In the genomic region with DNA sequence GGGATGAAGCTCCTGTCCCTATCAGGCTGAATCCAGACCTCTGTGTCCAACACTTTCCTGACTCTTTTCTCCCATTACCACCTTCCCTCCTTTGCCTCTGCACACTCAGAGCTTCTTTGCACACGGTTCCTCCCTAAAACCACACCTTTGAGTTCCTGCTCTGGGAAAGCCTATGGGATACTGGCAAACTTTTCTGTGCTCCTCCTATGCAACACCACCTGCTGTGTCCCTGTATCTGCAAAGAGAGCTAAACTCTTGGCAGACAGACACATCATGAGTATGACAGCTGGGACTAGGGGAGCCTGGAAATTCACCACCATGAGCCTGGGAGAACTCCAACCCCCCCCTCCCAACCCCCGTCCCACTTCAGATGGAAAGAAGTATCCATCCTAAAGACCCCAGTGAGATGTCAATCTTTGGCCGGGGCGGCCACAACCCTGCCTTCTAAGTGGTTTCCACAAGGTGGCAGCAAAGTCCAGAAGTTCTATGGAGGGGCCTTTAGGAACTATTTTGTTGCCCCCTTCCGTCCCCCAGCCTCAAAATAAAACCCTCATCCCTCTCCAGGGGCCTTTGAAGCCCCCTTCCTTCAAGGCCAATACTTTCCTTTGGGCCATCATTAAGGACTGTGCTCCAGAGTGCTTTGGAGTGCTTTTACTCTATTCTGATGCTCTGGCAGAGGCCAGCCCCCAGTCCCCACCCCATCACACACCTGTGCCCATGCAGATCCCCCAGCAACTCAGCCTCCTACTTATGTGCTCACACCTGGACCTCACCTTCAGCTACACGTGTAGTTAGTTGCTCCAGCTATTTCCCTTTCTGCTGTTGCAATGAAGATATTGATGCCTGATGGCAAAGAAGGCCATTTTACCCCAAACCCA, we compare ENCODE assay signal across 8 cellular contexts. TPM values are rescaled to one million over a fixed set of nuclear protein-coding genes. Genes with fewer than 3 reads are reported as not detected.
DNase-seq lines count a peak whose midpoint lies in the region; FAIRE-seq and TF ChIP-seq lines count a peak whose summit lies in the region.

No MANE protein-coding gene starts in this region.

- no peak overlapping the region for H2AFZ ChIP-seq in PC-9

- BruUV-seq in PC-9 (replicated peaks; lab: Mats Ljungman, UMichigan): no TSS peak

- no peak overlapping the region for H3K9ac ChIP-seq in kidney (ENCODE audit: low read length in 2 of 2)

- CTCF ChIA-PET in PC-9 (lab: Charles Lee): interaction anchor here (0.7 kb wide), 1 partner anchor 99 kb away, joined by 3 read pairs; no protein-coding TSS in a partner anchor

- DNase-seq in NCI-H510A treated with DMSO at 0.1 percent for 48 hours (lab: John Stamatoyannopoulos, UW): peak; percentile 31
- no peak for DNase-seq in NCI-H510A (lab: John Stamatoyannopoulos, UW)
- DNase-seq in PC-9: no peak
- DNase-seq in astrocyte of the hippocampus (ENCODE audit: low read depth, low spot score): peak; percentile 30
- DNase-seq in kidney: no peak
- DNase-seq in stimulated activated CD8-positive, alpha-beta memory T cell treated with anti-CD3 and anti-CD28 coated beads, Interleukin-15, amount 100 ng/mL, for 1 hour (ENCODE audit: low read depth): peak; percentile 11
- no peak for DNase-seq in NOMO-1 treated with dmso at 0.1 percent for 144 hours (lab: John Stamatoyannopoulos, UW; ENCODE audit: unreplicated experiment)
- no peak for DNase-seq in dedifferentiated amniotic fluid mesenchymal stem cell (ENCODE audit: extremely low spot score)

- intact Hi-C loops in PC-9 (cut with micrococcal nuclease; ENCODE audit: unreplicated experiment): loop anchor here (1.0 to 5.0 kb wide), 2 partner anchors 267 to 768 kb away; no protein-coding TSS in a partner anchor
- intact Hi-C loops in kidney (cut with DNase I): loop anchor here (5.0 kb wide), 1 partner anchor 268 kb away; no protein-coding TSS in a partner anchor

- TF ChIP-seq CTCF in PC-9 (conservative IDR thresholded peaks at IDR 0.05) (peak; percentile 86), kidney (IDR thresholded peaks at IDR 0.05; ENCODE audit: borderline replicate concordance, extremely low read depth, insufficient read depth) (peak; percentile 63)

- no peaks in the 10 kb centered on the region for H3K9me2 ChIP-seq in PC-9 (ENCODE audit: insufficient read depth)

- H3K36me3 ChIP-seq in PC-9 (ENCODE audit: low read depth) (no peaks in the 10 kb centered on the region), kidney (ENCODE audit: control insufficient read depth in 1 of 2, insufficient read depth in 2 of 2, low read length in 2 of 2) (no peaks in the 10 kb centered on the region)

- H3K4me1 ChIP-seq in PC-9 (replicated peaks; ENCODE audit: insufficient read depth) (no peaks in the 10 kb centered on the region), kidney (ENCODE audit: control insufficient read depth in 1 of 2, insufficient read depth in 1 of 2, low read depth in 1 of 2, low read length in 2 of 2) (no peaks in the 10 kb centered on the region)

- H3K27ac ChIP-seq in PC-9 (no peak overlapping the region), kidney (ENCODE audit: low read depth in 2 of 2, low read length in 2 of 2) (no peak overlapping the region)

- H3K4me3 ChIP-seq in PC-9: no peak overlapping the region
- no peak overlapping the region for H3K4me3 ChIP-seq in kidney (ENCODE audit: low read length in 2 of 2)

- peaks cover 48% of the 10 kb centered on the region for H3K27me3 ChIP-seq in PC-9 (ENCODE audit: insufficient read depth, low read depth)

- H3K4me2 ChIP-seq in PC-9: no peak overlapping the region

- POLR2A ChIA-PET in PC-9 (lab: Charles Lee; ENCODE audit: unreplicated experiment): interaction anchor here (0.5 kb wide), 1 partner anchor 54 kb away, joined by 7 read pairs; no protein-coding TSS in a partner anchor

- FAIRE-seq in kidney (lab: Jason Lieb, UNC): no peak

- no peaks in the 10 kb centered on the region for H3F3A ChIP-seq in PC-9 (ENCODE audit: insufficient read depth, low read depth)

- peaks cover 3% of the 10 kb centered on the region; the same call in 1 of the 2 replicates for H4K20me1 ChIP-seq in PC-9 (ENCODE audit: insufficient read depth)

- no peaks in the 10 kb centered on the region for H3K79me2 ChIP-seq in PC-9 (ENCODE audit: low read depth)

- H3K9me3 ChIP-seq in PC-9 (ENCODE audit: insufficient read depth, low read depth): no peaks in the 10 kb centered on the region
- H3K9me3 ChIP-seq in kidney (ENCODE audit: control insufficient read depth in 1 of 2, low read length in 2 of 2): no peaks in the 10 kb centered on the region

RNA-seq across cellular contexts. Expression of gene HTR3A, which starts 19.4 kb away (rescaled TPM):
- total RNA-seq in PC-9 (2021) (not detected in 2 replicates), kidney (1.1 TPM)
- polyA plus RNA-seq in kidney (ENCODE audit: insufficient read depth, low read depth, low replicate concordance): not detected

Comparison
In these comparisons a context has a peak if more than half of its experiments do, and no peak if none do; other contexts are left out.
1. DNase-seq: peak in NCI-H510A treated with DMSO at 0.1 percent for 48 hours (single experiment), astrocyte of the hippocampus (single experiment) and stimulated activated CD8-positive, alpha-beta memory T cell treated with anti-CD3 and anti-CD28 coated beads, Interleukin-15, amount 100 ng/mL, for 1 hour (single experiment); none in NCI-H510A (single experiment), PC-9 (0 of 2), kidney (single experiment), NOMO-1 treated with dmso at 0.1 percent for 144 hours (single experiment) and dedifferentiated amniotic fluid mesenchymal stem cell (single experiment).